In genomic region chr6:165848099-165848461, GRCh38 we compare ENCODE assay signal across 19 cellular contexts.
DNase-seq lines count a peak whose midpoint lies in the region; ATAC-seq and TF ChIP-seq lines count a peak whose summit lies in the region.
"Had no signal": no experiment of that assay in that cellular context is flagged by ENCODE, and none has a peak within 500 bp of the region (broad histone marks: within the 10 kb centered on the region; RNA-seq: fewer than 3 reads in every experiment).

No MANE protein-coding gene starts in this region.

- no peak overlapping the region for H2AFZ ChIP-seq in DND-41 (ENCODE audit: low read depth, low read length)

- H3K79me2 ChIP-seq in DND-41 (ENCODE audit: insufficient read depth, low read length) = no peaks in the 10 kb centered on the region

- H3K27me3 Mint-ChIP-seq in brain (peaks cover 7% of the 10 kb centered on the region), mesothelial cell of epicardium (ENCODE audit: low read depth) (peaks cover 73% of the 10 kb centered on the region)

- no peak overlapping the region for H3K4me2 ChIP-seq in DND-41 (ENCODE audit: insufficient read depth, low read length)

- no peak overlapping the region for H3K4me3 ChIP-seq in DND-41 (ENCODE audit: low read depth in 1 of 2, low read length in 2 of 2)
- H3K4me3 ChIP-seq in H7 (ENCODE audit: insufficient read depth, low read depth, low read length) = no peak overlapping the region
- H3K4me3 ChIP-seq: breast epithelium, esophagus squamous epithelium, lower lobe of right lung had no signal

- no peak for ATAC-seq in DND-41 (ENCODE audit: insufficient read depth, low read depth)
- ATAC-seq: activated T-helper 17 cell treated with anti-CD3 and anti-CD28 coated beads, Interleukin-2, amount 50 U/mL, for 72 hours; lower lobe of right lung had no signal

- no peak overlapping the region for H3K4me3 Mint-ChIP-seq in brain
- no peak overlapping the region for H3K4me3 Mint-ChIP-seq in mesothelial cell of epicardium
- H3K4me3 Mint-ChIP-seq: activated T-helper 17 cell treated with anti-CD3 and anti-CD28 coated beads, Interleukin-2, amount 50 U/mL, for 72 hours; IgD-negative memory B cell; immature natural killer cell had no signal

- H3K27ac ChIP-seq in DND-41 (ENCODE audit: low read length) = no peak overlapping the region
- H3K27ac ChIP-seq: breast epithelium, esophagus squamous epithelium, lower lobe of right lung had no signal

- no peaks in the 10 kb centered on the region for H3K36me3 ChIP-seq in DND-41 (ENCODE audit: insufficient read depth, low read length)
- no peaks in the 10 kb centered on the region for H3K36me3 ChIP-seq in H7 (replicated peaks; ENCODE audit: control insufficient read depth, insufficient read depth, low read length)
- H3K36me3 ChIP-seq: breast epithelium, esophagus squamous epithelium, lower lobe of right lung had no signal

- H3K27ac Mint-ChIP-seq in brain (peak overlapping the region in 3 of 5 experiments; percentile 61 to 85 (median 73)), mesothelial cell of epicardium (no peak overlapping the region)
- H3K27ac Mint-ChIP-seq: activated T-helper 17 cell treated with anti-CD3 and anti-CD28 coated beads, Interleukin-2, amount 50 U/mL, for 72 hours; IgD-negative memory B cell; immature natural killer cell had no signal

- DNase-seq in DND-41 (no peak), H7 (peak; percentile 63), mesothelial cell of epicardium (ENCODE audit: low spot score in 2 of 2, unreplicated experiment in 2 of 2) (no peak), HCEC 1CT (no peak), GDM1 (lab: John Stamatoyannopoulos, UW) (no peak), NCI-H524 treated with DMSO at 0.1 percent for 48 hours (lab: John Stamatoyannopoulos, UW) (no peak), DMS79 treated with DMSO at 0.1 percent for 48 hours (lab: John Stamatoyannopoulos, UW) (no peak)
- DNase-seq: COR-L47; esophagus squamous epithelium; GOT3; immature natural killer cell; lower lobe of right lung; MV-4-11; NCI-H510A; stimulated activated CD4-positive, alpha-beta T cell treated with anti-CD3 and anti-CD28 coated beads, Interleukin-4, amount 100 ng/mL, for 24 hours had no signal

- peaks cover 10% of the 10 kb centered on the region for H3K4me1 ChIP-seq in DND-41 (ENCODE audit: insufficient read depth, low read length)
- H3K4me1 ChIP-seq: breast epithelium had no signal

- H3K9ac ChIP-seq in DND-41 (ENCODE audit: low read depth, low read length) = no peak overlapping the region

- peaks cover 8% of the 10 kb centered on the region for H3K27me3 ChIP-seq in DND-41 (ENCODE audit: insufficient read depth, low read length, poor library complexity)
- peaks cover 9% of the 10 kb centered on the region; the same call in 1 of the 2 replicates for H3K27me3 ChIP-seq in H7 (ENCODE audit: control insufficient read depth, insufficient read depth, low read length)
- H3K27me3 ChIP-seq: breast epithelium had no signal

- no peaks in the 10 kb centered on the region for H3K36me3 Mint-ChIP-seq in brain
- H3K36me3 Mint-ChIP-seq in mesothelial cell of epicardium = no peaks in the 10 kb centered on the region
- H3K36me3 Mint-ChIP-seq: IgD-negative memory B cell, immature natural killer cell had no signal

- H3K9me3 Mint-ChIP-seq in brain = peaks cover 0 to 4% (median 0%) of the 10 kb centered on the region in 5 experiments
- H3K9me3 Mint-ChIP-seq in mesothelial cell of epicardium = no peaks in the 10 kb centered on the region
- H3K9me3 Mint-ChIP-seq: activated T-helper 17 cell treated with anti-CD3 and anti-CD28 coated beads, Interleukin-2, amount 50 U/mL, for 72 hours; immature natural killer cell had no signal

- H3K4me1 Mint-ChIP-seq in brain (peaks cover 69% of the 10 kb centered on the region), mesothelial cell of epicardium (peaks cover 43% of the 10 kb centered on the region)
- H3K4me1 Mint-ChIP-seq: activated T-helper 17 cell treated with anti-CD3 and anti-CD28 coated beads, Interleukin-2, amount 50 U/mL, for 72 hours; IgD-negative memory B cell had no signal

- no peaks in the 10 kb centered on the region for H4K20me1 ChIP-seq in DND-41 (ENCODE audit: insufficient read depth, low read length)

- H3K9me3 ChIP-seq in DND-41 (ENCODE audit: insufficient read depth, low read length, severe bottlenecking) = no peaks in the 10 kb centered on the region
- H3K9me3 ChIP-seq: breast epithelium, esophagus squamous epithelium, lower lobe of right lung had no signal

- TF ChIP-seq CTCF in DND-41 (IDR thresholded peaks at IDR 0.05; ENCODE audit: borderline replicate concordance, extremely low read depth, low read length, poor library complexity, severe bottlenecking) (peak; percentile 36), brain (conservative IDR thresholded peaks at IDR 0.05) (peak in 1 of 2 experiments; percentile 45), mesothelial cell of epicardium (IDR thresholded peaks at IDR 0.05; ENCODE audit: unreplicated experiment) (peak; percentile 49)
